In genomic region chr19:1250374-1251232, GRCh38 we compare ENCODE assay signal across 1 cellular context.
A peak's percentile ranks its signal among the peaks of the same experiment; 100 is the strongest.
TF ChIP-seq lines count a peak whose summit lies in the region.

No MANE protein-coding gene starts in this region.

TF ChIP-seq in H1, 55 proteins besides CTCF, POLR2A, EP300 and RAD21:
- no peak for TF ChIP-seq E2F6 (IDR thresholded peaks at IDR 0.05)
- no peak for TF ChIP-seq TBP (IDR thresholded peaks at IDR 0.05; ENCODE audit: low read depth, low read length)
- TF ChIP-seq GABPA (IDR thresholded peaks at IDR 0.05; ENCODE audit: borderline replicate concordance, insufficient read depth, low read length) = no peak
- no peak for TF ChIP-seq NRF1 (IDR thresholded peaks at IDR 0.05; ENCODE audit: low read depth, low read length)
- no peak for TF ChIP-seq ATF3 (IDR thresholded peaks at IDR 0.05; ENCODE audit: insufficient read depth, low read depth, low read length)
- TF ChIP-seq BRCA1 (IDR thresholded peaks at IDR 0.05; ENCODE audit: low read depth, low read length) = no peak
- no peak for TF ChIP-seq BCL11A (IDR thresholded peaks at IDR 0.05; ENCODE audit: low read depth in 2 of 2, low read length in 2 of 2)
- no peak for TF ChIP-seq JUN (IDR thresholded peaks at IDR 0.05; ENCODE audit: low read depth, low read length)
- TF ChIP-seq TAF7 (optimal IDR thresholded peaks at IDR 0.05; ENCODE audit: borderline replicate concordance, low read depth, low read length) = peak; percentile 46
- TF ChIP-seq RNF2 (IDR thresholded peaks at IDR 0.05; ENCODE audit: borderline replicate concordance, low read depth, low read length, missing control alignments, poor library complexity, severe bottlenecking) = no peak
- TF ChIP-seq ATF2 (IDR thresholded peaks at IDR 0.05; ENCODE audit: low read length) = no peak
- TF ChIP-seq SIX5 (IDR thresholded peaks at IDR 0.05; ENCODE audit: low read depth, low read length) = no peak
- TF ChIP-seq SUZ12 (IDR thresholded peaks at IDR 0.05; ENCODE audit: low read length) = no peak
- TF ChIP-seq FOSL1 (IDR thresholded peaks at IDR 0.05; ENCODE audit: insufficient read depth, low read depth, low read length) = no peak
- no peak for TF ChIP-seq CTBP2 (IDR thresholded peaks at IDR 0.05; ENCODE audit: borderline replicate concordance, insufficient read depth, insufficient read length, low read length)
- TF ChIP-seq TCF12 (IDR thresholded peaks at IDR 0.05; ENCODE audit: low read depth, low read length) = no peak
- TF ChIP-seq SP2 (IDR thresholded peaks at IDR 0.05; ENCODE audit: low read length) = no peak
- TF ChIP-seq ASH2L (IDR thresholded peaks at IDR 0.05; ENCODE audit: low read length) = no peak
- TF ChIP-seq SAP30 (IDR thresholded peaks at IDR 0.05; ENCODE audit: insufficient read depth, insufficient replicate concordance, low read length) = no peak
- no peak for TF ChIP-seq CHD1 (IDR thresholded peaks at IDR 0.05; ENCODE audit: low read depth, low read length)
- TF ChIP-seq RFX5 (IDR thresholded peaks at IDR 0.05; ENCODE audit: borderline replicate concordance, low read depth, low read length) = no peak
- peak; percentile 56; the same call in 1 of the 2 replicates for TF ChIP-seq POLR2AphosphoS5 (IDR thresholded peaks at IDR 0.05; ENCODE audit: low read depth, low read length)
- no peak for TF ChIP-seq HDAC6 (IDR thresholded peaks at IDR 0.05; ENCODE audit: low read depth, low read length)
- TF ChIP-seq KDM1A (IDR thresholded peaks at IDR 0.05; ENCODE audit: borderline replicate concordance, low read length) = peak; percentile 68; the same call in 1 of the 2 replicates
- TF ChIP-seq TEAD4 (IDR thresholded peaks at IDR 0.05; ENCODE audit: low read depth, low read length) = peak; percentile 63; the same call in 1 of the 2 replicates
- TF ChIP-seq CHD2 (IDR thresholded peaks at IDR 0.05; ENCODE audit: low read length) = no peak
- no peak; the same call in 1 of the 2 replicates for TF ChIP-seq SP1 (IDR thresholded peaks at IDR 0.05; ENCODE audit: low read depth, low read length)
- TF ChIP-seq EZH2 (IDR thresholded peaks at IDR 0.05; ENCODE audit: low read depth, low read length, severe bottlenecking) = no peak
- peak; percentile 7 for TF ChIP-seq KDM4A (IDR thresholded peaks at IDR 0.05; ENCODE audit: low read depth, low read length, severe bottlenecking)
- TF ChIP-seq MAX (IDR thresholded peaks at IDR 0.05) = no peak
- TF ChIP-seq SIRT6 (IDR thresholded peaks at IDR 0.05; ENCODE audit: low read length) = no peak
- TF ChIP-seq YY1 (IDR thresholded peaks at IDR 0.05; ENCODE audit: low read depth, low read length) = no peak
- TF ChIP-seq ZNF274 (IDR thresholded peaks at IDR 0.05; ENCODE audit: borderline replicate concordance, extremely low read depth, low read length) = no peak
- no peak for TF ChIP-seq KDM5A (IDR thresholded peaks at IDR 0.05; ENCODE audit: low read length)
- TF ChIP-seq CHD7 (IDR thresholded peaks at IDR 0.05; ENCODE audit: insufficient replicate concordance, low read length) = no peak
- TF ChIP-seq RBBP5 (IDR thresholded peaks at IDR 0.05; ENCODE audit: borderline replicate concordance, low read depth, low read length) = no peak
- TF ChIP-seq SP4 (IDR thresholded peaks at IDR 0.05; ENCODE audit: low read length) = no peak
- TF ChIP-seq CREB1 (IDR thresholded peaks at IDR 0.05) = no peak
- TF ChIP-seq SIN3A (conservative IDR thresholded peaks at IDR 0.05 in 1 of 2, IDR thresholded peaks at IDR 0.05 in 1 of 2; ENCODE audit: low read depth in 1 of 2, low read length in 2 of 2) = 0 out of 4 replicates have a peak, but pooled peaks of 1 of the 2 experiments have one; percentile 4
- no peak for TF ChIP-seq SRF (IDR thresholded peaks at IDR 0.05; ENCODE audit: low read depth, low read length)
- no peak for TF ChIP-seq USF2 (IDR thresholded peaks at IDR 0.05; ENCODE audit: low read length)
- TF ChIP-seq CEBPB (IDR thresholded peaks at IDR 0.05; ENCODE audit: low read depth, low read length) = no peak
- 0 out of 2 replicates have a peak, but pooled peaks have one; percentile 6 for TF ChIP-seq BACH1 (IDR thresholded peaks at IDR 0.05; ENCODE audit: low read length)
- TF ChIP-seq GTF2F1 (IDR thresholded peaks at IDR 0.05; ENCODE audit: borderline replicate concordance, low read depth, low read length) = no peak
- TF ChIP-seq CBX5 (IDR thresholded peaks at IDR 0.05; ENCODE audit: low read depth, low read length) = no peak
- TF ChIP-seq CBX8 (IDR thresholded peaks at IDR 0.05; ENCODE audit: borderline replicate concordance, low read depth, low read length) = no peak
- no peak for TF ChIP-seq POU5F1 (IDR thresholded peaks at IDR 0.05; ENCODE audit: low read depth, low read length)
- peak; percentile 59 for TF ChIP-seq PHF8 (conservative IDR thresholded peaks at IDR 0.05; ENCODE audit: low read depth, low read length)
- no peak for TF ChIP-seq TAF1 (IDR thresholded peaks at IDR 0.05; ENCODE audit: low read depth, low read length)
